9 cellular contexts compared by ENCODE assay signal in the genomic region with DNA sequence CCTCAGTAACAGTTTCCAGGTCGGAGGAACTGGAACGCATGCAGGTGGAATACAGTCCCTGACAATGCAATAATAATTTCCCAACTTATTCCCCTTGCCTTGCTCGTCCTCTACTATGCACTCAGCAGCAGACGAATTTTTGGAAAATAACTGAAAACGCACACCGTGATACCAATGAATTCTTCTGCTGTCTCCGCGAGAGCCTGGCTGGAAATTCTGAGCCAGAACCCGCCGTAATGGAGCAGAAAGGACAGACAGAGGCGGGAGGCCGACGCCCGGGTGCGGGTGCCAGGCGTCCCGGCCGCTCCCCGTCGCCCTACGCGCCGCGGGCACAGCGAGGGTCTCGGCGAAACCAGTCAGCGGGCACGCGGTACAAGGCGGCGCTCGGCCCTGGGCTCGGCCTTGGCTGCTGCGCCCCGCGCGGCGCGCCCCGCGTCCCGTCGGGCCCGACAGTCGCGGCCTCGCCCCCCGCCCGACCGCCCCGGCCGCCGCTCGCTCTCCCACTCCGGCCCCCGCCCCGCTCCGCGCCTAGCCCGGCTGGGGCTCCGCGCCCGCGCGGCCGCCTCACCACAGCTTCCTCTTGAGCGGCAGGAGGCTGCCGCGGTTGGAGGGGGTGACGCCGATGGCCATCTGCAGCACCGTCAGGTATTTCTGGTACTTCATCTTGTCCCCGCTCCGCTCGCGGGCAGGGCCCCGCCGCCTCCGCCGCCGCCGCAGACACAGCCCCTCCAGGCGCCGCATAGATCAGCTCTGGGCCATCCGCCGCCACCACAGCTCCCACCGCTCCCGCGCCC.
DNase-seq lines count a peak whose midpoint lies in the region; ATAC-seq and TF ChIP-seq lines count a peak whose summit lies in the region.
"Had no signal": no experiment of that assay in that cellular context is flagged by ENCODE, and none has a peak within 500 bp of the region (broad histone marks: within the 10 kb centered on the region; RNA-seq: fewer than 3 reads in every experiment).

No MANE protein-coding gene starts in this region.

- H3K27ac ChIP-seq in caudate nucleus (ENCODE audit: low read depth, low read length) (peak overlapping the region; percentile 93), layer of hippocampus (ENCODE audit: low read depth, low read length) (peak overlapping the region; percentile 94), thoracic aorta (no peak overlapping the region)
- H3K27ac ChIP-seq: BLaER1 had no signal

- no peak for TF ChIP-seq CTCF in thoracic aorta (IDR thresholded peaks at IDR 0.05)

- peak overlapping the region; percentile 57 for H3K4me3 ChIP-seq in thoracic aorta
- H3K4me3 ChIP-seq: BLaER1 had no signal

- H3K27me3 ChIP-seq in layer of hippocampus (ENCODE audit: control insufficient read depth, insufficient read depth, low read length) = no peaks in the 10 kb centered on the region
- H3K27me3 ChIP-seq in thoracic aorta (replicated peaks; ENCODE audit: insufficient read depth) = peaks cover 4% of the 10 kb centered on the region
- H3K27me3 ChIP-seq: BLaER1 had no signal

- H3K4me1 ChIP-seq in thoracic aorta (ENCODE audit: control insufficient read depth in 1 of 2, low read depth in 2 of 2) = no peaks in the 10 kb centered on the region
- H3K4me1 ChIP-seq: BLaER1 had no signal

- H3K36me3 ChIP-seq in thoracic aorta = no peaks in the 10 kb centered on the region
- H3K36me3 ChIP-seq: BLaER1 had no signal

- ATAC-seq in thoracic aorta (ENCODE audit: insufficient number of reproducible peaks, low FRiP score, low read depth) (no peak), GM18909 (IDR thresholded peaks at IDR 0.05; ENCODE audit: poor library complexity, unreplicated experiment) (no peak)

- no peaks in the 10 kb centered on the region for H3K9me3 ChIP-seq in thoracic aorta

- DNase-seq in NCI-H524 (lab: John Stamatoyannopoulos, UW) (peak; percentile 21 to 57), NCI-H524 treated with DMSO at 0.1 percent for 48 hours (lab: John Stamatoyannopoulos, UW) (no peak), caudate nucleus (lab: John Stamatoyannopoulos, UW) (peak in 31 of 61 donors; percentile 26 to 82 (median 58)), thoracic aorta (ENCODE audit: low spot score) (no peak), RPMI8226 (no peak), COLO829 (ENCODE audit: low spot score) (no peak)

Comparison
In these comparisons a context has a peak if more than half of its experiments do, and no peak if none do; other contexts are left out.
1. DNase-seq: peak in NCI-H524 (2 of 2) and caudate nucleus (31 of 61); none in NCI-H524 treated with DMSO at 0.1 percent for 48 hours (single experiment), thoracic aorta (single experiment), RPMI8226 (single experiment) and COLO829 (single experiment).
2. H3K27ac ChIP-seq: peak in caudate nucleus (single experiment) and layer of hippocampus (single experiment); none in thoracic aorta (0 of 2).